Comparison of ENCODE assay signal across 18 cellular contexts in the genomic region with DNA sequence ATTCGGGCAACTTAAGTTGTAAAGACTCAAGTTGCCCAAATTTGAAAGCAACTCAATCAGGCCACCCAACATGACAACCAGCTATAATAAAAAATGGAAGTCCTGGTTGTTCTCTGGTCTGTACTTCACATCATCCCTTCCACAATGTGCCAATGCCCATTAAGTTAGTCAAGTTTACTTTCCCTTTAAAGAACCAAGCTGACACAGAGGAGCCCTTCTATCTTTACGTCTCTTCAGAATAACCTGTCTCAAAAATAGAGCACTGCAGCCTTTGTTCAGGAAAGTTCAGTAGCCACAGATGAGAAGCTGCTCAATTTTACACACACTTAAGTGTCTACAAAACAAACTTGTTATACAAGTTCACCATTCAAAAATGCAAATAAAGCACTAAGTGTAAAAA.
DNase-seq lines count a peak whose midpoint lies in the region; ATAC-seq, FAIRE-seq and TF ChIP-seq lines count a peak whose summit lies in the region.
"Had no signal": no experiment of that assay in that cellular context is flagged by ENCODE, and none has a peak within 500 bp of the region (broad histone marks: within the 10 kb centered on the region; RNA-seq: fewer than 3 reads in every experiment).

No MANE protein-coding gene starts in this region.

- no peaks in the 10 kb centered on the region for H3K9me1 ChIP-seq in keratinocyte (ENCODE audit: control insufficient read depth, extremely low read depth, insufficient read depth, low read length)

- ATAC-seq in GM21526 (IDR thresholded peaks at IDR 0.05; ENCODE audit: low FRiP score, unreplicated experiment): no peak
- ATAC-seq: activated T-cell treated with anti-CD3 and anti-CD28 coated beads, Interleukin-2, amount 50 U/mL, for 4 hours; naive thymus-derived CD4-positive, alpha-beta T cell; stimulated activated naive CD8-positive, alpha-beta T cell treated with anti-CD3 and anti-CD28 coated beads, Interleukin-15, amount 100 ng/mL, for 72 hours had no signal

- H3K27ac ChIP-seq in cingulate gyrus (ENCODE audit: low read depth, low read length) (peak overlapping the region; percentile 29), keratinocyte (ENCODE audit: control insufficient read depth, insufficient read depth, low read length) (peak overlapping the region; percentile 31)
- H3K27ac ChIP-seq: RWPE1 had no signal

- no peak for TF ChIP-seq CTCF in keratinocyte (optimal IDR thresholded peaks at IDR 0.05 in 1 of 3, IDR thresholded peaks at IDR 0.05 in 1 of 3, conservative IDR thresholded peaks at IDR 0.05 in 1 of 3; ENCODE audit: extremely low read depth in 1 of 3, insufficient read depth in 2 of 3, low read length in 3 of 3)

- peaks cover 2% of the 10 kb centered on the region for H4K20me1 ChIP-seq in keratinocyte (ENCODE audit: control insufficient read depth, extremely low read depth, insufficient read depth, low read length)

- H3K27me3 ChIP-seq in keratinocyte (ENCODE audit: control insufficient read depth, extremely low read depth, insufficient read depth, low read length): no peaks in the 10 kb centered on the region

- H2AFZ ChIP-seq in keratinocyte (ENCODE audit: control insufficient read depth, low read length): no peak overlapping the region

- H3K4me3 ChIP-seq in keratinocyte (ENCODE audit: control insufficient read depth in 2 of 3, extremely low read depth in 1 of 3, insufficient read depth in 2 of 3, low read depth in 1 of 3, low read length in 3 of 3): peak overlapping the region in 1 of 3 experiments; percentile 36

- dilution Hi-C loops in keratinocyte (cut with MboI; ENCODE audit: extremely low pct_ligation_motif_present, low sequenced_read_pairs): no loop called here

- no peaks in the 10 kb centered on the region for H3K36me3 ChIP-seq in keratinocyte (ENCODE audit: control insufficient read depth in 2 of 2, extremely low read depth in 1 of 2, insufficient read depth in 2 of 2, low read length in 2 of 2)

- DNase-seq in NCI-H2107 treated with DMSO at 0.1 percent for 48 hours (lab: John Stamatoyannopoulos, UW; ENCODE audit: unreplicated experiment) (peak; percentile 55), NCI-H2107 (lab: John Stamatoyannopoulos, UW) (no peak), keratinocyte (ENCODE audit: low read depth, low spot score) (no peak), superior temporal gyrus (ENCODE audit: extremely low spot score) (peak; percentile 57), iPS-NIHi11 (ENCODE audit: low spot score) (no peak), ureter (ENCODE audit: low spot score) (no peak)
- DNase-seq: activated CD4-positive, alpha-beta T cell treated with anti-CD3 and anti-CD28 coated beads, Interleukin-2, amount 50 U/mL, for 1 hour; activated T-cell treated with anti-CD3 and anti-CD28 coated beads, Interleukin-2, amount 50 U/mL, for 4 hours; GOT3; naive thymus-derived CD4-positive, alpha-beta T cell; NCI-H1417 treated with DMSO at 0.1 percent for 48 hours; stimulated activated naive CD8-positive, alpha-beta T cell treated with anti-CD3 and anti-CD28 coated beads, Interleukin-15, amount 100 ng/mL, for 72 hours; T-helper 9 cell had no signal

- H3K9me3 ChIP-seq in keratinocyte (ENCODE audit: control insufficient read depth, low read depth, low read length): no peaks in the 10 kb centered on the region

- H3K4me1 ChIP-seq in keratinocyte (ENCODE audit: control insufficient read depth, extremely low read depth, insufficient read depth, low read length): peaks cover 41% of the 10 kb centered on the region

- H3K4me2 ChIP-seq in keratinocyte (ENCODE audit: control insufficient read depth, extremely low read depth, insufficient read depth, low read depth, low read length): peak overlapping the region; percentile 65

- H3K79me2 ChIP-seq in keratinocyte (ENCODE audit: control insufficient read depth, insufficient read depth, low read length): peaks cover 40% of the 10 kb centered on the region

- FAIRE-seq in keratinocyte (lab: Jason Lieb, UNC): no peak
- FAIRE-seq: A204.1, frontal cortex had no signal

- no peak overlapping the region for H3K9ac ChIP-seq in keratinocyte (ENCODE audit: control insufficient read depth, extremely low read depth, insufficient read depth, low read length)

Comparison
In these comparisons a context has a peak if more than half of its experiments do, and no peak if none do; other contexts are left out.
1. DNase-seq: peak in NCI-H2107 treated with DMSO at 0.1 percent for 48 hours (single experiment) and superior temporal gyrus (single experiment); none in NCI-H2107 (single experiment), keratinocyte (single experiment), iPS-NIHi11 (single experiment) and ureter (single experiment).